ENCODE assay signal across 31 cellular contexts in genomic region chr4:143246977-143247376, GRCh38.
"Had no signal": no experiment of that assay in that cellular context is flagged by ENCODE, and none has a peak within 500 bp of the region (broad histone marks: within the 10 kb centered on the region; RNA-seq: fewer than 3 reads in every experiment).

No MANE protein-coding gene starts in this region.

- H3K4me1 Mint-ChIP-seq: naive thymus-derived CD8-positive, alpha-beta T cell; natural killer cell; nephron progenitor cell; neural crest cell; neural progenitor cell had no signal

- H3K36me3 ChIP-seq: neural progenitor cell, neutrophil, ovary, pancreas, prostate gland, right atrium auricular region, right lobe of liver, sigmoid colon, spleen had no signal

- H3K9ac ChIP-seq: neural progenitor cell, parathyroid adenoma had no signal

- H3K36me3 Mint-ChIP-seq: natural killer cell; natural killer cell treated with Interleukin-12 subunit alpha and Interleukin-12 subunit beta and Interleukin-15 and Interleukin-18, amount 100 ng/mL, for 72 hours; neural progenitor cell had no signal

- H3K4me3 ChIP-seq: neural progenitor cell, ovary, pancreas, prostate gland, psoas muscle, right atrium auricular region, right lobe of liver, sigmoid colon, skin epidermis, smooth muscle cell, spleen had no signal

- H3K9me3 ChIP-seq: neutrophil, ovary, pancreas, prostate gland, psoas muscle, right atrium auricular region, right lobe of liver, sigmoid colon had no signal

- H3K9me3 Mint-ChIP-seq: natural killer cell; natural killer cell treated with Interleukin-12 subunit alpha and Interleukin-12 subunit beta and Interleukin-15 and Interleukin-18, amount 100 ng/mL, for 72 hours had no signal

- H3K4me1 ChIP-seq: neural progenitor cell, parathyroid adenoma, prostate gland, psoas muscle, right atrium auricular region, right lobe of liver, spleen had no signal

- ATAC-seq: naive thymus-derived CD8-positive, alpha-beta T cell; natural killer cell; natural killer cell treated with Interleukin-12 subunit alpha and Interleukin-12 subunit beta and Interleukin-15 and Interleukin-18, amount 100 ng/mL, for 72 hours; pancreas; psoas muscle; right cardiac atrium; right lobe of liver; sciatic nerve had no signal

- H3K27ac ChIP-seq: neural progenitor cell, neutrophil, ovary, pancreas, parathyroid adenoma, prostate gland, psoas muscle, right atrium auricular region, right lobe of liver, sigmoid colon, skin epidermis, spleen had no signal

- H3K27me3 ChIP-seq: neural progenitor cell, neutrophil, ovary, pancreas, right atrium auricular region, right lobe of liver, sigmoid colon, spleen had no signal

- H3K4me3 Mint-ChIP-seq: naive thymus-derived CD8-positive, alpha-beta T cell; natural killer cell; natural killer cell treated with Interleukin-12 subunit alpha and Interleukin-12 subunit beta and Interleukin-15 and Interleukin-18, amount 100 ng/mL, for 72 hours; nephron; nephron progenitor cell; neural crest cell; neural progenitor cell had no signal

- H3K27me3 Mint-ChIP-seq: progenitor cell of endocrine pancreas had no signal

- DNase-seq: naive thymus-derived CD8-positive, alpha-beta T cell; natural killer cell; nephron progenitor cell; nucleus accumbens; occipital lobe; ovary; pancreas; posterior cingulate gyrus; psoas muscle; retina; right cardiac atrium; right lobe of liver; sigmoid colon; small intestine; spleen; stimulated activated CD4-positive, alpha-beta T cell treated with anti-CD3 and anti-CD28 coated beads, Interleukin-12 subunit alpha, Interleukin-12 subunit beta, amount 100 ng/mL, for 4 hours; stimulated activated CD4-positive, alpha-beta T cell treated with anti-CD3 and anti-CD28 coated beads, Interleukin-15, amount 100 ng/mL, for 24 hours; stimulated activated CD4-positive, alpha-beta T cell treated with anti-CD3 and anti-CD28 coated beads, Interleukin-1b, Interleukin-23, amount 100 ng/mL, for 48 hours; stimulated activated CD4-positive, alpha-beta T cell treated with anti-CD3 and anti-CD28 coated beads, Interleukin-2, amount 100 ng/mL, for 24 hours had no signal

- H3K27ac Mint-ChIP-seq: natural killer cell; natural killer cell treated with Interleukin-12 subunit alpha and Interleukin-12 subunit beta and Interleukin-15 and Interleukin-18, amount 100 ng/mL, for 72 hours; nephron; nephron progenitor cell; neural progenitor cell; progenitor cell of endocrine pancreas had no signal
